In the genomic region with DNA sequence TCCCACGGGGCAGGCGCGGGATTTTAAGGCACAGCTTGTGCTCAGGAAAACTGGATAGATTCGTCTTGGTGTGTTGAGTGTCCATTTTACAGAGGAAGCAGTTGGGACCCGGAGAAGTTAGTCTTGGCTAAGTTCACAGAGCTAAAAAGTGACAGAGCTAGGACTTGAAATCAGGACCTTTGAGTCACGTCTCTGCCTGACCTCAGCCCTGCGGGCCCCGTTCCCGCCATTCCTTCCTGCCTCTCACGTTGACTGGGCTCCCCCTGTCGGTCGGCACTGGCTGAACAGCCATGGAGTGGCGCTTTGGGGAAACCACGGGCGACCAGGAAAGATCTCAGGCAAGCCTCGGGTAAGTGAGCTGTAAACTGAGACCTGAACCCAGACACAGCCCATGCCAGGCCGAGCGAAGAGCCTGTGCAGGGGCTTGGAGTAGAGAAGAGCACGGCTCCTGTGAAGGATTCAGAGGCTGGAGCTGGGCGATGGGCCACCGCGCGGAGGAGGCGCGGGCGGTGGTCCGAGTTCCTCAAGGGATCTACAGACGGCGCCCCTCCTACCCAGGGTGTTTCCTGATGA, we compare ENCODE assay signal across 8 cellular contexts. TPM values are rescaled to one million over a fixed set of nuclear protein-coding genes. Genes with fewer than 3 reads are reported as not detected.
DNase-seq lines count a peak whose midpoint lies in the region; ATAC-seq and TF ChIP-seq lines count a peak whose summit lies in the region.

No MANE protein-coding gene starts in this region.

- no peaks in the 10 kb centered on the region for H3K9me3 ChIP-seq in naive thymus-derived CD4-positive, alpha-beta T cell (ENCODE audit: control insufficient read depth in 2 of 3, low read length in 3 of 3)

- intact Hi-C loops in naive thymus-derived CD4-positive, alpha-beta T cell (cut with micrococcal nuclease), result loop anchor here (1.0 to 2.0 kb wide), 7 partner anchors 166 to 446 kb away; no protein-coding TSS in a partner anchor

- DNase-seq in NOMO-1 treated with DMSO at 0.1 percent for 48 hours (lab: John Stamatoyannopoulos, UW; ENCODE audit: unreplicated experiment), result peak; percentile 81
- DNase-seq in activated T-cell treated with anti-CD3 and anti-CD28 coated beads for 48 hours (ENCODE audit: low read depth), result peak; percentile 86
- DNase-seq in fibroblast of gingiva (ENCODE audit: low read depth), result peak; percentile 54
- peak; percentile 46 to 88 (median 69) for DNase-seq in naive thymus-derived CD4-positive, alpha-beta T cell
- peak; percentile 86 to 93 for DNase-seq in stimulated activated effector memory CD8-positive, alpha-beta T cell treated with anti-CD3 and anti-CD28 coated beads, Interleukin-12 subunit alpha, Interleukin-12 subunit beta, amount 100 ng/mL, for 72 hours (ENCODE audit: low spot score in 2 of 2)
- DNase-seq in SHP77 (lab: John Stamatoyannopoulos, UW), result no peak

- no peaks in the 10 kb centered on the region for H3K9me3 Mint-ChIP-seq in naive thymus-derived CD4-positive, alpha-beta T cell
- no peaks in the 10 kb centered on the region for H3K9me3 Mint-ChIP-seq in stimulated activated effector memory CD8-positive, alpha-beta T cell treated with anti-CD3 and anti-CD28 coated beads, Interleukin-12 subunit alpha, Interleukin-12 subunit beta, amount 100 ng/mL, for 72 hours

- H3K27ac ChIP-seq in naive thymus-derived CD4-positive, alpha-beta T cell (ENCODE audit: low read depth, low read length), result no peak overlapping the region

- ATAC-seq in HG02840 (IDR thresholded peaks at IDR 0.05; ENCODE audit: low FRiP score, unreplicated experiment), result peak; percentile 58
- ATAC-seq in naive thymus-derived CD4-positive, alpha-beta T cell, result peak; percentile 89
- peak; percentile 96 for ATAC-seq in stimulated activated effector memory CD8-positive, alpha-beta T cell treated with anti-CD3 and anti-CD28 coated beads, Interleukin-12 subunit alpha, Interleukin-12 subunit beta, amount 100 ng/mL, for 72 hours

- H3K4me3 Mint-ChIP-seq in naive thymus-derived CD4-positive, alpha-beta T cell, result peak overlapping the region; percentile 60 to 90 (median 78)
- peak overlapping the region; percentile 75 for H3K4me3 Mint-ChIP-seq in stimulated activated effector memory CD8-positive, alpha-beta T cell treated with anti-CD3 and anti-CD28 coated beads, Interleukin-12 subunit alpha, Interleukin-12 subunit beta, amount 100 ng/mL, for 72 hours

- H3K27ac Mint-ChIP-seq in naive thymus-derived CD4-positive, alpha-beta T cell, result peak overlapping the region in 3 of 9 donors; percentile 12 to 35 (median 16)
- peak overlapping the region; percentile 88 for H3K27ac Mint-ChIP-seq in stimulated activated effector memory CD8-positive, alpha-beta T cell treated with anti-CD3 and anti-CD28 coated beads, Interleukin-12 subunit alpha, Interleukin-12 subunit beta, amount 100 ng/mL, for 72 hours

- H3K36me3 ChIP-seq in naive thymus-derived CD4-positive, alpha-beta T cell (ENCODE audit: control insufficient read depth in 2 of 3, insufficient read depth in 3 of 3, low read length in 3 of 3), result no peaks in the 10 kb centered on the region

- POLR2A ChIA-PET in naive thymus-derived CD4-positive, alpha-beta T cell (lab: Charles Lee), result no interaction called here

- H3K4me3 ChIP-seq in naive thymus-derived CD4-positive, alpha-beta T cell (ENCODE audit: low read length), result peak overlapping the region; percentile 54

- TF ChIP-seq CTCF in GM12874 (IDR thresholded peaks at IDR 0.05; ENCODE audit: insufficient read depth, low read depth, low read length), result peak; percentile 94

- CTCF ChIA-PET in naive thymus-derived CD4-positive, alpha-beta T cell (lab: Charles Lee), result interaction anchor here (0.6 to 1.5 kb wide), 10 partner anchors 8 to 350 kb away, joined by 3 to 30 read pairs (median 4); no protein-coding TSS in a partner anchor

- peaks cover 16 to 25% (median 21%) of the 10 kb centered on the region in 7 donors for H3K4me1 Mint-ChIP-seq in naive thymus-derived CD4-positive, alpha-beta T cell
- H3K4me1 Mint-ChIP-seq in stimulated activated effector memory CD8-positive, alpha-beta T cell treated with anti-CD3 and anti-CD28 coated beads, Interleukin-12 subunit alpha, Interleukin-12 subunit beta, amount 100 ng/mL, for 72 hours, result peaks cover 34% of the 10 kb centered on the region

- H3K36me3 Mint-ChIP-seq in naive thymus-derived CD4-positive, alpha-beta T cell, result no peaks in the 10 kb centered on the region
- H3K36me3 Mint-ChIP-seq in stimulated activated effector memory CD8-positive, alpha-beta T cell treated with anti-CD3 and anti-CD28 coated beads, Interleukin-12 subunit alpha, Interleukin-12 subunit beta, amount 100 ng/mL, for 72 hours, result no peaks in the 10 kb centered on the region

- H3K4me1 ChIP-seq in naive thymus-derived CD4-positive, alpha-beta T cell (ENCODE audit: control insufficient read depth in 2 of 2, insufficient read depth in 2 of 2, low read length in 2 of 2), result peaks cover 0 to 27% of the 10 kb centered on the region in 2 donors

- no peaks in the 10 kb centered on the region for H3K27me3 ChIP-seq in naive thymus-derived CD4-positive, alpha-beta T cell (ENCODE audit: control insufficient read depth in 2 of 2, insufficient read depth in 2 of 2, low read length in 2 of 2)

- peaks cover 4 to 22% (median 10%) of the 10 kb centered on the region in 5 donors for H3K27me3 Mint-ChIP-seq in naive thymus-derived CD4-positive, alpha-beta T cell

RNA-seq across cellular contexts. Expression of gene WNT11, which starts 54.1 kb away (rescaled TPM):
- under 1 TPM in 2 of 5 experiments, not detected in 3; 0.27 to 0.45 TPM for total RNA-seq in naive thymus-derived CD4-positive, alpha-beta T cell
- polyA plus RNA-seq in naive thymus-derived CD4-positive, alpha-beta T cell, result under 1 TPM in 1 of 2 donors, not detected in 1; 0.16 TPM

Comparison
In these comparisons a context has a peak if more than half of its experiments do, and no peak if none do; other contexts are left out.
1. DNase-seq: peak in NOMO-1 treated with DMSO at 0.1 percent for 48 hours (single experiment), activated T-cell treated with anti-CD3 and anti-CD28 coated beads for 48 hours (single experiment), fibroblast of gingiva (single experiment), naive thymus-derived CD4-positive, alpha-beta T cell (9 of 9) and stimulated activated effector memory CD8-positive, alpha-beta T cell treated with anti-CD3 and anti-CD28 coated beads, Interleukin-12 subunit alpha, Interleukin-12 subunit beta, amount 100 ng/mL, for 72 hours (2 of 2); none in SHP77 (0 of 2).
2. Peak in every context shown above with its lines, with median percentiles within 50 percentile points of each other: ATAC-seq.